8 cellular contexts compared by ENCODE assay signal in the genomic region with DNA sequence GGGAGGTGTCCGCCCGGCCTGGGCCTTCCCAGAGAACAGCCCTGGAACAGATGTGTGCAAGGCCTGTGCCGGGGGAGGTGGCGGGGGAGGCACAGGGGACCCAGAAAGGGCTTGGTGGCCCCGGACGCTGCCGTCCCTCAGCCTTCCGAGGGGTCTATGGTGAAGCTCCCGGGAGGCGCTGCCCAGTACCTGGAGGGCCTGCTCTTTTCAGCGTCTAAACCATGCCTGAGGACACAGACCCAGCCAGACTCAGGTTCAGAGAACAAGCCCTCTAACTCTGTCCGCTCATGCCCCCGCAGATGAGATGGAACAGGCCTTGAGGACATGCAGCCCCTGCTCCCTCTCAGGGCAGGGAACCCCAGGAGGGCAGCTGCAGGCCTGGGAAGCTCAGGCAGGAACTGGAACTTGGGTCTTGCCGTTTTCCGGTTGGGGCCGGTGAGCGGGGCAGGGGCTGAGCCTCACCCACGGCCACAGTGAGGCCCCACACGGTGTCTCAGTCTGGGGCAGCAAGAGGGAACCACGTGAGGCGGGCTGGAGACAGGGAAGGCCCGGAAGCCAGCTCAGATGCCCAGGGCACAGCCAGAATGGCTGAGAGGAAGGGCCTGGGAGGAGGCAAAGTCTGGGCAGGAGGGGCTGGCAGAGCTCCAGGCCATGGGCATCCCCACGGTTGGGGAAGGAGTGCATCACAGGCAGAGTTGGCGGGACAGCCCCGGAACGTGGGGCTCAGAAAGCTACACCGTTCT. TPM values are rescaled to one million over a fixed set of nuclear protein-coding genes. Genes with fewer than 3 reads are reported as not detected.
DNase-seq lines count a peak whose midpoint lies in the region; ATAC-seq lines count a peak whose summit lies in the region.

No MANE protein-coding gene starts in this region.

- no peak overlapping the region for H3K4me3 ChIP-seq in CD4-positive, CD25-positive, alpha-beta regulatory T cell (ENCODE audit: low read depth, low read length)
- H3K4me3 ChIP-seq in right cardiac atrium (ENCODE audit: low read length) (no peak overlapping the region), skeletal muscle tissue (ENCODE audit: low read length in 3 of 3) (peak overlapping the region in 2 of 3 donors; percentile 19 to 29)

- H3K4me1 ChIP-seq in CD4-positive, CD25-positive, alpha-beta regulatory T cell (ENCODE audit: control insufficient read depth, insufficient read depth, low read length, poor library complexity, severe bottlenecking), result peaks cover 48% of the 10 kb centered on the region
- H3K4me1 ChIP-seq in right cardiac atrium (ENCODE audit: control insufficient read depth, insufficient read depth, low read length), result peaks cover 20% of the 10 kb centered on the region
- H3K4me1 ChIP-seq in skeletal muscle tissue (ENCODE audit: control insufficient read depth in 3 of 3, insufficient read depth in 3 of 3, low read length in 3 of 3), result peaks cover 80 to 88% (median 86%) of the 10 kb centered on the region in 3 donors

- H3K27me3 Mint-ChIP-seq in CD4-positive, CD25-positive, alpha-beta regulatory T cell, result no peaks in the 10 kb centered on the region

- H3K27me3 ChIP-seq in CD4-positive, CD25-positive, alpha-beta regulatory T cell (ENCODE audit: control insufficient read depth, insufficient read depth, low read length), result no peaks in the 10 kb centered on the region
- H3K27me3 ChIP-seq in right cardiac atrium (ENCODE audit: control insufficient read depth, insufficient read depth) (no peaks in the 10 kb centered on the region), skeletal muscle tissue (ENCODE audit: control insufficient read depth in 3 of 3, insufficient read depth in 3 of 3, low read length in 3 of 3) (no peaks in the 10 kb centered on the region)

- 42% methylated on average over 27 of the region's 27 CpGs for WGBS in right cardiac atrium

- no peaks in the 10 kb centered on the region for H3K9me3 Mint-ChIP-seq in CD4-positive, CD25-positive, alpha-beta regulatory T cell

- no peak overlapping the region for H3K4me3 Mint-ChIP-seq in CD4-positive, CD25-positive, alpha-beta regulatory T cell

- no peaks in the 10 kb centered on the region for H3K9me3 ChIP-seq in CD4-positive, CD25-positive, alpha-beta regulatory T cell (ENCODE audit: control insufficient read depth in 2 of 2, low read length in 2 of 2)
- no peaks in the 10 kb centered on the region for H3K9me3 ChIP-seq in right cardiac atrium (ENCODE audit: control insufficient read depth, low read length)
- no peaks in the 10 kb centered on the region for H3K9me3 ChIP-seq in skeletal muscle tissue (ENCODE audit: control insufficient read depth in 3 of 3, low read length in 3 of 3)

- DNase-seq in CD4-positive, CD25-positive, alpha-beta regulatory T cell, result no peak
- DNase-seq in NOMO-1 treated with dmso at 0.1 percent for 144 hours (lab: John Stamatoyannopoulos, UW; ENCODE audit: unreplicated experiment) (peak; percentile 84), amniotic epithelial cell (ENCODE audit: low read depth) (peak; percentile 80), right cardiac atrium (peak; percentile 83 to 94 (median 91)), HPDE6-E6E7 (ENCODE audit: extremely low spot score) (no peak)

- H3K9ac ChIP-seq in skeletal muscle tissue (ENCODE audit: low read depth in 1 of 3, low read length in 3 of 3), result peak overlapping the region; percentile 47 to 79 (median 69)

- ATAC-seq in CD4-positive, CD25-positive, alpha-beta regulatory T cell (ENCODE audit: low read depth in 2 of 2), result peak; percentile 10 to 11
- peak; percentile 48 to 49 for ATAC-seq in right cardiac atrium
- no peak for ATAC-seq in GM21723 (IDR thresholded peaks at IDR 0.05; ENCODE audit: unreplicated experiment)
- no peak for ATAC-seq in HG03097 (IDR thresholded peaks at IDR 0.05; ENCODE audit: low FRiP score, unreplicated experiment)

- H3K36me3 Mint-ChIP-seq in CD4-positive, CD25-positive, alpha-beta regulatory T cell, result peaks cover 9% of the 10 kb centered on the region

- intact Hi-C loops in right cardiac atrium (cut with DNase I), result no loop called here

- peaks cover 4 to 56% (median 17%) of the 10 kb centered on the region in 4 donors for H3K4me1 Mint-ChIP-seq in CD4-positive, CD25-positive, alpha-beta regulatory T cell

- peak overlapping the region; percentile 60 to 66 (median 62) for H3K27ac Mint-ChIP-seq in CD4-positive, CD25-positive, alpha-beta regulatory T cell

- peak overlapping the region; percentile 33 for H3K27ac ChIP-seq in CD4-positive, CD25-positive, alpha-beta regulatory T cell (ENCODE audit: insufficient read depth, low read length, poor library complexity, severe bottlenecking)
- peak overlapping the region; percentile 40 for H3K27ac ChIP-seq in right cardiac atrium (ENCODE audit: low read length)
- peak overlapping the region; percentile 70 for H3K27ac ChIP-seq in skeletal muscle tissue (ENCODE audit: low read depth, low read length)

- H3K36me3 ChIP-seq in CD4-positive, CD25-positive, alpha-beta regulatory T cell (ENCODE audit: control insufficient read depth, insufficient read depth, low read length), result peaks cover 39% of the 10 kb centered on the region
- H3K36me3 ChIP-seq in skeletal muscle tissue (ENCODE audit: control insufficient read depth in 3 of 3, insufficient read depth in 3 of 3, low read length in 3 of 3), result peaks cover 32 to 47% (median 45%) of the 10 kb centered on the region in 3 donors

RNA-seq across cellular contexts. Expression of gene SLC16A3, which starts 12.5 kb away (rescaled TPM):
- total RNA-seq in CD4-positive, CD25-positive, alpha-beta regulatory T cell, result 52.5 TPM
- polyA plus RNA-seq in CD4-positive, CD25-positive, alpha-beta regulatory T cell, result 1 to 10 TPM; 1.5 to 3.3 (median 2.2) TPM
- total RNA-seq in right cardiac atrium, result 10 to 100 TPM; 13.6 to 23.7 (median 18.0) TPM
- 18.8 TPM for polyA plus RNA-seq in right cardiac atrium
- 13.0 TPM for total RNA-seq in skeletal muscle tissue

RNA-seq across cellular contexts. Expression of gene CCDC57, which starts 28.7 kb away (rescaled TPM):
- 76.6 TPM for total RNA-seq in CD4-positive, CD25-positive, alpha-beta regulatory T cell
- 10 to 100 TPM; 27.7 to 38.9 (median 33.7) TPM for polyA plus RNA-seq in CD4-positive, CD25-positive, alpha-beta regulatory T cell
- total RNA-seq in right cardiac atrium, result 10 to 100 TPM; 14.8 to 17.3 (median 16.5) TPM
- polyA plus RNA-seq in right cardiac atrium, result 12.1 TPM
- 11.5 TPM for total RNA-seq in skeletal muscle tissue

RNA-seq across cellular contexts. Expression of gene CSNK1D, which starts 32.1 kb away (rescaled TPM):
- total RNA-seq in CD4-positive, CD25-positive, alpha-beta regulatory T cell, result 333 TPM
- 10 to 100 TPM; 41.2 to 50.3 (median 48.6) TPM for polyA plus RNA-seq in CD4-positive, CD25-positive, alpha-beta regulatory T cell
- total RNA-seq in right cardiac atrium (10 to 100 TPM; 68.8 to 81.7 (median 77.4) TPM), skeletal muscle tissue (21.4 TPM)
- 61.7 TPM for polyA plus RNA-seq in right cardiac atrium

Comparison
In these comparisons a context has a peak if more than half of its experiments do, and no peak if none do; other contexts are left out.
1. ATAC-seq: peak in CD4-positive, CD25-positive, alpha-beta regulatory T cell (2 of 2) and right cardiac atrium (2 of 2); none in GM21723 (single experiment) and HG03097 (single experiment).
2. DNase-seq: peak in NOMO-1 treated with dmso at 0.1 percent for 144 hours (single experiment), amniotic epithelial cell (single experiment) and right cardiac atrium (3 of 3); none in CD4-positive, CD25-positive, alpha-beta regulatory T cell (0 of 3) and HPDE6-E6E7 (single experiment).
3. H3K4me3 ChIP-seq: peak in skeletal muscle tissue (2 of 3); none in CD4-positive, CD25-positive, alpha-beta regulatory T cell (single experiment) and right cardiac atrium (single experiment).
4. Peak in every context shown above with its lines, with median percentiles within 50 percentile points of each other: H3K27ac ChIP-seq.